Comparison of ENCODE assay signal across 7 cellular contexts in genomic region chr3:10320320-10320677, GRCh38. TPM values are rescaled to one million over a fixed set of nuclear protein-coding genes. Genes with fewer than 3 reads are reported as not detected.
DNase-seq lines count a peak whose midpoint lies in the region; ATAC-seq lines count a peak whose summit lies in the region.

No MANE protein-coding gene starts in this region.

- H3K9me3 ChIP-seq in stomach smooth muscle (ENCODE audit: control insufficient read depth in 2 of 2, low read length in 2 of 2), result no peaks in the 10 kb centered on the region

- no peak for DNase-seq in activated T-helper 1 cell treated with anti-CD3 and anti-CD28 coated beads, Interleukin-12 subunit alpha, Interleukin-12 subunit beta, Interleukin-2, Interleukin-4 antibody, amounts not matched to agents 30 ng/mL and 10 ng/mL and 1 ng/mL, durations not matched to agents 14 hours and 24 hours and 36 hours (ENCODE audit: low spot score)
- DNase-seq in immature natural killer cell (no peak), NCI-H2081 (lab: John Stamatoyannopoulos, UW) (no peak), middle frontal gyrus (ENCODE audit: extremely low spot score, low spot score) (no peak)

- peaks cover 20% of the 10 kb centered on the region for H3K36me3 Mint-ChIP-seq in activated T-helper 1 cell treated with anti-CD3 and anti-CD28 coated beads, Interleukin-12 subunit alpha, Interleukin-12 subunit beta, Interleukin-2, Interleukin-4 antibody, amounts not matched to agents 30 ng/mL and 10 ng/mL and 1 ng/mL, durations not matched to agents 14 hours and 24 hours and 36 hours (ENCODE audit: low read depth)
- peaks cover 0 to 7% (median 0%) of the 10 kb centered on the region in 3 donors for H3K36me3 Mint-ChIP-seq in immature natural killer cell

- H3K27ac ChIP-seq in stomach smooth muscle (ENCODE audit: low read length), result peak overlapping the region; percentile 73

- H3K9ac ChIP-seq in stomach smooth muscle (ENCODE audit: low read length in 2 of 2), result peak overlapping the region; percentile 99

- peaks cover 30% of the 10 kb centered on the region for H3K4me1 Mint-ChIP-seq in activated T-helper 1 cell treated with anti-CD3 and anti-CD28 coated beads, Interleukin-12 subunit alpha, Interleukin-12 subunit beta, Interleukin-2, Interleukin-4 antibody, amounts not matched to agents 30 ng/mL and 10 ng/mL and 1 ng/mL, durations not matched to agents 14 hours and 24 hours and 36 hours (ENCODE audit: low read depth)
- peaks cover 30 to 47% of the 10 kb centered on the region in 2 donors for H3K4me1 Mint-ChIP-seq in immature natural killer cell

- peak overlapping the region; percentile 92 for H3K27ac Mint-ChIP-seq in activated T-helper 1 cell treated with anti-CD3 and anti-CD28 coated beads, Interleukin-12 subunit alpha, Interleukin-12 subunit beta, Interleukin-2, Interleukin-4 antibody, amounts not matched to agents 30 ng/mL and 10 ng/mL and 1 ng/mL, durations not matched to agents 14 hours and 24 hours and 36 hours
- H3K27ac Mint-ChIP-seq in immature natural killer cell, result peak overlapping the region; percentile 88 to 97 (median 91)

- H3K4me3 Mint-ChIP-seq in activated T-helper 1 cell treated with anti-CD3 and anti-CD28 coated beads, Interleukin-12 subunit alpha, Interleukin-12 subunit beta, Interleukin-2, Interleukin-4 antibody, amounts not matched to agents 30 ng/mL and 10 ng/mL and 1 ng/mL, durations not matched to agents 14 hours and 24 hours and 36 hours, result peak overlapping the region; percentile 97
- peak overlapping the region; percentile 90 to 93 (median 92) for H3K4me3 Mint-ChIP-seq in immature natural killer cell

- peaks cover 23 to 26% of the 10 kb centered on the region in 2 donors for H3K36me3 ChIP-seq in stomach smooth muscle (ENCODE audit: control insufficient read depth in 2 of 2, insufficient read depth in 2 of 2, low read length in 2 of 2)

- peak overlapping the region; percentile 98 to 100 for H3K4me3 ChIP-seq in stomach smooth muscle (ENCODE audit: low read length in 2 of 2)

- no peaks in the 10 kb centered on the region for H3K27me3 Mint-ChIP-seq in activated T-helper 1 cell treated with anti-CD3 and anti-CD28 coated beads, Interleukin-12 subunit alpha, Interleukin-12 subunit beta, Interleukin-2, Interleukin-4 antibody, amounts not matched to agents 30 ng/mL and 10 ng/mL and 1 ng/mL, durations not matched to agents 14 hours and 24 hours and 36 hours (ENCODE audit: insufficient read depth)
- peaks cover 3 to 8% (median 6%) of the 10 kb centered on the region in 3 donors for H3K27me3 Mint-ChIP-seq in immature natural killer cell (ENCODE audit: low read depth in 3 of 3)

- intact Hi-C loops in activated T-helper 1 cell treated with anti-CD3 and anti-CD28 coated beads, Interleukin-12 subunit alpha, Interleukin-12 subunit beta, Interleukin-2, Interleukin-4 antibody, amounts not matched to agents 30 ng/mL and 10 ng/mL and 1 ng/mL, durations not matched to agents 14 hours and 24 hours and 36 hours (cut with micrococcal nuclease), result loop anchor here (2.0 to 5.0 kb wide), 7 partner anchors 77 to 1358 kb away; partner anchors contain the start of genes ARPC4, MTMR14, RAD18 and TADA3

- H3K4me1 ChIP-seq in stomach smooth muscle (ENCODE audit: control insufficient read depth, insufficient read depth, low read length), result peaks cover 14% of the 10 kb centered on the region

- ATAC-seq in HG02571 (IDR thresholded peaks at IDR 0.05; ENCODE audit: unreplicated experiment), result peak; percentile 2
- ATAC-seq in HG02623 (IDR thresholded peaks at IDR 0.05; ENCODE audit: unreplicated experiment), result no peak

- no peaks in the 10 kb centered on the region for H3K9me3 Mint-ChIP-seq in activated T-helper 1 cell treated with anti-CD3 and anti-CD28 coated beads, Interleukin-12 subunit alpha, Interleukin-12 subunit beta, Interleukin-2, Interleukin-4 antibody, amounts not matched to agents 30 ng/mL and 10 ng/mL and 1 ng/mL, durations not matched to agents 14 hours and 24 hours and 36 hours
- no peaks in the 10 kb centered on the region for H3K9me3 Mint-ChIP-seq in immature natural killer cell

- H3K27me3 ChIP-seq in stomach smooth muscle (ENCODE audit: control insufficient read depth in 1 of 2, insufficient read depth in 2 of 2, low read length in 2 of 2), result no peaks in the 10 kb centered on the region

RNA-seq across cellular contexts. Expression of gene SEC13, which starts 0.6 kb away (rescaled TPM):
- total RNA-seq in activated T-helper 1 cell treated with anti-CD3 and anti-CD28 coated beads, Interleukin-12 subunit alpha, Interleukin-12 subunit beta, Interleukin-2, Interleukin-4 antibody, amounts not matched to agents 30 ng/mL and 10 ng/mL and 1 ng/mL, durations not matched to agents 14 hours and 24 hours and 36 hours, result 140 and 142 TPM in 2 replicates
- polyA plus RNA-seq in immature natural killer cell, result 100 to 1,000 TPM; 157 to 162 (median 162) TPM

RNA-seq across cellular contexts. Expression of gene GHRL, which starts 27.6 kb away (rescaled TPM):
- 1.8 and 2.4 TPM in 2 replicates for total RNA-seq in activated T-helper 1 cell treated with anti-CD3 and anti-CD28 coated beads, Interleukin-12 subunit alpha, Interleukin-12 subunit beta, Interleukin-2, Interleukin-4 antibody, amounts not matched to agents 30 ng/mL and 10 ng/mL and 1 ng/mL, durations not matched to agents 14 hours and 24 hours and 36 hours
- polyA plus RNA-seq in immature natural killer cell, result 1 to 10 TPM in 2 of 3 donors, under 1 TPM in 1; 0.94 to 8.3 (median 1.7) TPM
